ENCODE assay signal across 10 cellular contexts in genomic region chr3:127803619-127804018, GRCh38. TPM values are rescaled to one million over a fixed set of nuclear protein-coding genes. Genes with fewer than 3 reads are reported as not detected.
A peak's percentile ranks its signal among the peaks of the same experiment; 100 is the strongest.
DNase-seq lines count a peak whose midpoint lies in the region; ATAC-seq and TF ChIP-seq lines count a peak whose summit lies in the region.
"Had no signal": no experiment of that assay in that cellular context is flagged by ENCODE, and none has a peak within 500 bp of the region (broad histone marks: within the 10 kb centered on the region; RNA-seq: fewer than 3 reads in every experiment).

No MANE protein-coding gene starts in this region.

- 45 to 58% methylated on average over 4 of the region's 4 CpGs for WGBS in upper lobe of left lung, 2 donors

- TF ChIP-seq CTCF in HEK293 (tag by site-specific recombination; IDR thresholded peaks at IDR 0.05) (no peak), glutamatergic neuron (IDR thresholded peaks at IDR 0.05; ENCODE audit: partially characterized antibody, unreplicated experiment) (no peak), upper lobe of left lung (IDR thresholded peaks at IDR 0.05) (no peak), endothelial cell (IDR thresholded peaks at IDR 0.05; ENCODE audit: unreplicated experiment) (no peak)

- TF ChIP-seq EP300 in upper lobe of left lung (IDR thresholded peaks at IDR 0.05) = peak in 1 of 4 donors; percentile 72

- TF ChIP-seq POLR2A in upper lobe of left lung (IDR thresholded peaks at IDR 0.05) = no peak

- peak; percentile 75 for DNase-seq in adipocyte (ENCODE audit: low read depth)
- DNase-seq in glutamatergic neuron = no peak
- DNase-seq in upper lobe of left lung = no peak
- DNase-seq in endothelial cell (ENCODE audit: low spot score) = no peak
- DNase-seq in activated naive CD4-positive, alpha-beta T cell treated with Interleukin-2 at 50 U/mL for 16 hours = no peak
- DNase-seq: activated T-cell treated with anti-CD3 and anti-CD28 coated beads, Interleukin-2, amount 50 U/mL, for 4 hours; NK-92 treated with Interleukin-12 subunit alpha and Interleukin-12 subunit beta, amount 100 ng/mL, for 24 hours; pancreas had no signal

- H3K36me3 Mint-ChIP-seq in glutamatergic neuron (ENCODE audit: unreplicated experiment) = peaks cover 7% of the 10 kb centered on the region
- no peaks in the 10 kb centered on the region for H3K36me3 Mint-ChIP-seq in endothelial cell (ENCODE audit: low read depth, unreplicated experiment)

- POLR2A ChIA-PET in HEK293 (lab: Yijun Ruan, JAX) = no interaction called here

- no peak overlapping the region for H3K27ac ChIP-seq in HEK293 (ENCODE audit: extremely low read depth, low read depth, low read length)
- H3K27ac ChIP-seq in upper lobe of left lung = no peak overlapping the region
- H3K27ac ChIP-seq: pancreas had no signal

- H3K4me1 Mint-ChIP-seq in glutamatergic neuron (ENCODE audit: low read depth, unreplicated experiment) = peaks cover 21% of the 10 kb centered on the region
- peaks cover 8% of the 10 kb centered on the region for H3K4me1 Mint-ChIP-seq in endothelial cell (ENCODE audit: unreplicated experiment)

- H3K4me3 ChIP-seq in HEK293 (ENCODE audit: low read depth, low read length) (no peak overlapping the region), adipocyte (ENCODE audit: low read length) (no peak overlapping the region), upper lobe of left lung (no peak overlapping the region)
- H3K4me3 ChIP-seq: pancreas had no signal

- H3K4me1 ChIP-seq in HEK293 (ENCODE audit: control insufficient read depth, insufficient read depth, low read length) (no peaks in the 10 kb centered on the region), adipocyte (ENCODE audit: control insufficient read depth, insufficient read depth, low read length) (peaks cover 35% of the 10 kb centered on the region), upper lobe of left lung (peaks cover 0 to 12% (median 8%) of the 10 kb centered on the region in 4 donors)
- H3K4me1 ChIP-seq: pancreas had no signal

- H3K27ac Mint-ChIP-seq in glutamatergic neuron (ENCODE audit: unreplicated experiment) (peak overlapping the region; percentile 48), endothelial cell (ENCODE audit: unreplicated experiment) (no peak overlapping the region)

- peak; percentile 40 to 56 for ATAC-seq in upper lobe of left lung (ENCODE audit: low FRiP score in 2 of 2)
- ATAC-seq in HG03175 (IDR thresholded peaks at IDR 0.05; ENCODE audit: unreplicated experiment) = no peak
- ATAC-seq: activated T-cell treated with anti-CD3 and anti-CD28 coated beads, Interleukin-2, amount 50 U/mL, for 4 hours had no signal

- peaks cover 9% of the 10 kb centered on the region for H3K9me3 Mint-ChIP-seq in glutamatergic neuron (ENCODE audit: unreplicated experiment)
- H3K9me3 Mint-ChIP-seq in endothelial cell (ENCODE audit: unreplicated experiment) = no peaks in the 10 kb centered on the region
- H3K9me3 Mint-ChIP-seq: activated T-cell treated with anti-CD3 and anti-CD28 coated beads, Interleukin-2, amount 50 U/mL, for 4 hours had no signal

- CTCF ChIA-PET in HEK293 (lab: Yijun Ruan, JAX) = no interaction called here

- H3K9me3 ChIP-seq in HEK293 (ENCODE audit: control insufficient read depth, insufficient read depth, low read depth, low read length) = no peaks in the 10 kb centered on the region
- H3K9me3 ChIP-seq in adipocyte (ENCODE audit: control insufficient read depth, low read length) = no peaks in the 10 kb centered on the region
- H3K9me3 ChIP-seq in upper lobe of left lung = no peaks in the 10 kb centered on the region
- H3K9me3 ChIP-seq: pancreas had no signal

- no peaks in the 10 kb centered on the region for H3K36me3 ChIP-seq in HEK293 (ENCODE audit: control insufficient read depth in 2 of 2, insufficient read depth in 1 of 2, low read length in 2 of 2)
- peaks cover 22% of the 10 kb centered on the region for H3K36me3 ChIP-seq in adipocyte (ENCODE audit: control insufficient read depth, insufficient read depth, low read length, severe bottlenecking)
- peaks cover 0 to 10% (median 1%) of the 10 kb centered on the region in 4 donors for H3K36me3 ChIP-seq in upper lobe of left lung
- H3K36me3 ChIP-seq: pancreas had no signal

- H3K9ac ChIP-seq in adipocyte (ENCODE audit: low read length) = no peak overlapping the region

- H3K27me3 Mint-ChIP-seq in glutamatergic neuron (ENCODE audit: unreplicated experiment) (peaks cover 12% of the 10 kb centered on the region), endothelial cell (ENCODE audit: unreplicated experiment) (peaks cover 3% of the 10 kb centered on the region)

- H3K27me3 ChIP-seq in adipocyte (replicated peaks; ENCODE audit: control insufficient read depth, insufficient read depth, low read length) (no peaks in the 10 kb centered on the region), upper lobe of left lung (no peaks in the 10 kb centered on the region)
- H3K27me3 ChIP-seq: pancreas had no signal

- H3K4me3 Mint-ChIP-seq in glutamatergic neuron (ENCODE audit: unreplicated experiment) (no peak overlapping the region), endothelial cell (ENCODE audit: unreplicated experiment) (no peak overlapping the region)
- H3K4me3 Mint-ChIP-seq: activated T-cell treated with anti-CD3 and anti-CD28 coated beads, Interleukin-2, amount 50 U/mL, for 4 hours had no signal

TF ChIP-seq in HEK293, 187 proteins besides CTCF, POLR2A, EP300 and RAD21 (continues in another document):
- TF ChIP-seq, protein P1, sequence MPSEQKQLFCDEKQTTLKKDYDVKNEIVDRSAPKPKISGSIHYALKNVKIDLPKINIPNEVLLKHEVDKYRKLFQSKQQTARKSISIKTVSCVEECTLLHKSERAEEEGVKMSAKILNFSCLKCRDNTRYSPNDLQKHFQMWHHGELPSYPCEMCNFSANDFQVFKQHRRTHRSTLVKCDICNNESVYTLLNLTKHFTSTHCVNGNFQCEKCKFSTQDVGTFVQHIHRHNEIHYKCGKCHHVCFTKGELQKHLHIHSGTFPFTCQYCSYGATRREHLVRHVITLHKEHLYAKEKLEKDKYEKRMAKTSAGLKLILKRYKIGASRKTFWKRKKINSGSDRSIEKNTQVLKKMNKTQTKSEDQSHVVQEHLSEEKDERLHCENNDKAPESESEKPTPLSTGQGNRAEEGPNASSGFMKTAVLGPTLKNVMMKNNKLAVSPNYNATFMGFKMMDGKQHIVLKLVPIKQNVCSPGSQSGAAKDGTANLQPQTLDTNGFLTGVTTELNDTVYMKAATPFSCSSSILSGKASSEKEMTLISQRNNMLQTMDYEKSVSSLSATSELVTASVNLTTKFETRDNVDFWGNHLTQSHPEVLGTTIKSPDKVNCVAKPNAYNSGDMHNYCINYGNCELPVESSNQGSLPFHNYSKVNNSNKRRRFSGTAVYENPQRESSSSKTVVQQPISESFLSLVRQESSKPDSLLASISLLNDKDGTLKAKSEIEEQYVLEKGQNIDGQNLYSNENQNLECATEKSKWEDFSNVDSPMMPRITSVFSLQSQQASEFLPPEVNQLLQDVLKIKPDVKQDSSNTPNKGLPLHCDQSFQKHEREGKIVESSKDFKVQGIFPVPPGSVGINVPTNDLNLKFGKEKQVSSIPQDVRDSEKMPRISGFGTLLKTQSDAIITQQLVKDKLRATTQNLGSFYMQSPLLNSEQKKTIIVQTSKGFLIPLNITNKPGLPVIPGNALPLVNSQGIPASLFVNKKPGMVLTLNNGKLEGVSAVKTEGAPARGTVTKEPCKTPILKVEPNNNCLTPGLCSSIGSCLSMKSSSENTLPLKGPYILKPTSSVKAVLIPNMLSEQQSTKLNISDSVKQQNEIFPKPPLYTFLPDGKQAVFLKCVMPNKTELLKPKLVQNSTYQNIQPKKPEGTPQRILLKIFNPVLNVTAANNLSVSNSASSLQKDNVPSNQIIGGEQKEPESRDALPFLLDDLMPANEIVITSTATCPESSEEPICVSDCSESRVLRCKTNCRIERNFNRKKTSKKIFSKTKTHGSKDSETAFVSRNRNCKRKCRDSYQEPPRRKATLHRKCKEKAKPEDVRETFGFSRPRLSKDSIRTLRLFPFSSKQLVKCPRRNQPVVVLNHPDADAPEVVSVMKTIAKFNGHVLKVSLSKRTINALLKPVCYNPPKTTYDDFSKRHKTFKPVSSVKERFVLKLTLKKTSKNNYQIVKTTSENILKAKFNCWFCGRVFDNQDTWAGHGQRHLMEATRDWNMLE (tag by site-specific recombination; conservative IDR thresholded peaks at IDR 0.05; ENCODE audit: low read depth) = no peak
- TF ChIP-seq ZNF394 (tag by site-specific recombination; IDR thresholded peaks at IDR 0.05; ENCODE audit: borderline replicate concordance) (no peak), BCL11B (tag by site-specific recombination; IDR thresholded peaks at IDR 0.05; ENCODE audit: low read depth) (no peak), INSM2 (tag by site-specific recombination; IDR thresholded peaks at IDR 0.05) (peak; percentile 50; the same call in 1 of the 2 replicates), ZBTB21 (tag by site-specific recombination; IDR thresholded peaks at IDR 0.05) (peak; percentile 67; the same call in 1 of the 2 replicates), ZNF26 (tag by site-specific recombination; IDR thresholded peaks at IDR 0.05) (no peak), MYNN (tag by site-specific recombination; IDR thresholded peaks at IDR 0.05; ENCODE audit: borderline replicate concordance) (no peak)

RNA-seq across cellular contexts. Expression of gene MGLL, which starts 18.7 kb away (rescaled TPM):
- total RNA-seq in glutamatergic neuron (ENCODE audit: unreplicated experiment) (10.3 TPM), upper lobe of left lung (100 to 1,000 TPM; 128 to 253 (median 190) TPM), endothelial cell (ENCODE audit: unreplicated experiment) (0.97 TPM)

Comparison
In these comparisons a context has a peak if more than half of its experiments do, and no peak if none do; other contexts are left out.
1. RNA of gene MGLL, which starts 18.7 kb away (total RNA-seq): 128 to 253 TPM in upper lobe of left lung; 10.3 TPM in glutamatergic neuron (single experiment) and 0.97 TPM in endothelial cell (single experiment); every median in the first group is over 10 times any median in the second.